Comparison of ENCODE assay signal across 10 cellular contexts in the genomic region with DNA sequence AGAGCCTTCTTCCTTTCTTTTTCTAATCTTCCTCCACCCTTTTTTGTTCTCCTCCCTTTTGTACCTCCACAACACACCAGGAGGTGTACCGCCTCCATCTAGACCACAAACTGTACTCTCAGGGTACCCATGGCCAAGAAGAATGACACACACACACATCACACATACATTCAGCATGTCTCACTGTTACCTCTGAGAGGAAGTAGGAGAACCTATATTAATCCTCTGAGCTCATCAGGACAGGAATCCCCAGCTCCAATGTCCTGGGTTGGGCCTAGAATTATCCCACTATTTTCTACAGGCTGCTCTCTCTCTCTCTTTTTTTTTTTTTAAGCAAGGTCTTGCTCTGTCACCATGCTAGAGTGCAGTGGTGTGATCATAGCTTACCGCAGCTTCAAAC. TPM values are rescaled to one million over a fixed set of nuclear protein-coding genes. Genes with fewer than 3 reads are reported as not detected.
DNase-seq lines count a peak whose midpoint lies in the region; ATAC-seq, FAIRE-seq and TF ChIP-seq lines count a peak whose summit lies in the region.
"Had no signal": no experiment of that assay in that cellular context is flagged by ENCODE, and none has a peak within 500 bp of the region (broad histone marks: within the 10 kb centered on the region; RNA-seq: fewer than 3 reads in every experiment).

No MANE protein-coding gene starts in this region.

- TF ChIP-seq EP300 in gastroesophageal sphincter (IDR thresholded peaks at IDR 0.05) (no peak), HepG2 (IDR thresholded peaks at IDR 0.05; ENCODE audit: low read depth in 2 of 2, low read length in 2 of 2) (no peak), HepG2 (CRISPR knock-in tag; IDR thresholded peaks at IDR 0.05; ENCODE audit: borderline replicate concordance) (no peak)

- CTCF ChIA-PET in HepG2 (lab: Yijun Ruan, JAX; ENCODE audit: low intra/inter-chr PET ratio, low total read pairs), result no interaction called here

- peak overlapping the region; percentile 4 for H3K4me3 Mint-ChIP-seq in T-helper 17 cell

- no peak overlapping the region for H2AFZ ChIP-seq in HepG2 (ENCODE audit: low read length)

- H3K4me2 ChIP-seq in HepG2 (ENCODE audit: low read depth, low read length), result no peak overlapping the region

- 17 to 37% methylated on average over 1 to 2 of the region's 2 CpGs for WGBS in gastroesophageal sphincter (ENCODE audit: low coverage in 1 of 2), 2 donors
- 63% methylated on average over 2 of the region's 2 CpGs for WGBS in HepG2 (ENCODE audit: low lambda C conversion rate)

- H4K20me1 ChIP-seq in HepG2 (ENCODE audit: insufficient read depth, low read length), result no peaks in the 10 kb centered on the region

- no peaks in the 10 kb centered on the region for H3K79me2 ChIP-seq in HepG2 (ENCODE audit: insufficient read depth, low read length)

- H3K4me1 Mint-ChIP-seq in T-helper 17 cell, result peaks cover 64% of the 10 kb centered on the region

- POLR2A ChIA-PET in HepG2 (lab: Yijun Ruan, JAX), result no interaction called here

- H3K4me1 ChIP-seq in gastroesophageal sphincter, result peaks cover 26 to 99% (median 50%) of the 10 kb centered on the region in 3 donors
- no peaks in the 10 kb centered on the region for H3K4me1 ChIP-seq in HepG2 (ENCODE audit: insufficient read depth, low read length)

- H3K27ac Mint-ChIP-seq in T-helper 17 cell, result peak overlapping the region; percentile 70

- DNase-seq in activated CD4-positive, alpha-beta T cell treated with anti-CD3 and anti-CD28 coated beads for 48 hours, result peak; percentile 51
- no peak for DNase-seq in activated CD4-positive, alpha-beta T cell treated with anti-CD3 and anti-CD28 coated beads for 4 hours
- DNase-seq in T-helper 17 cell (no peak), HepG2 (ENCODE audit: low spot score) (no peak), NCI-H82 (lab: John Stamatoyannopoulos, UW) (no peak)
- peak; percentile 33 for DNase-seq in stimulated activated naive CD8-positive, alpha-beta T cell treated with anti-CD3 and anti-CD28 coated beads, Interleukin-15, Interleukin-2, amounts not matched to agents 100 U/mL and 50 U/mL, for 24 hours

- TF ChIP-seq POLR2A in gastroesophageal sphincter (IDR thresholded peaks at IDR 0.05) (no peak), HepG2 (IDR thresholded peaks at IDR 0.05; ENCODE audit: insufficient read depth in 1 of 2, low read depth in 2 of 2, low read length in 2 of 2) (no peak)

- no peak for FAIRE-seq in HepG2 (lab: Jason Lieb, UNC)

- H3K36me3 ChIP-seq in gastroesophageal sphincter (no peaks in the 10 kb centered on the region), HepG2 (replicated peaks in 1 of 2; ENCODE audit: control insufficient read depth in 1 of 2, insufficient read depth in 2 of 2, low read length in 2 of 2) (no peaks in the 10 kb centered on the region)

- H3K36me3 Mint-ChIP-seq in T-helper 17 cell (ENCODE audit: low read depth), result peaks cover 7% of the 10 kb centered on the region

- no peaks in the 10 kb centered on the region for H3K9me3 ChIP-seq in T-helper 17 cell (ENCODE audit: control insufficient read depth, low read length, poor library complexity, severe bottlenecking)
- no peaks in the 10 kb centered on the region for H3K9me3 ChIP-seq in gastroesophageal sphincter
- H3K9me3 ChIP-seq in HepG2 (ENCODE audit: low read length), result no peaks in the 10 kb centered on the region

- BruUV-seq in HepG2 (replicated peaks; lab: Mats Ljungman, UMichigan), result no TSS peak

- H3K27ac ChIP-seq in gastroesophageal sphincter, result peak overlapping the region; percentile 70 to 89 (median 83)
- no peak overlapping the region for H3K27ac ChIP-seq in HepG2 (ENCODE audit: extremely low read length, insufficient read depth, low read length)
- H3K27ac ChIP-seq: C4-2B, SK-N-MC had no signal

- H3K9ac ChIP-seq in HepG2 (ENCODE audit: insufficient read depth, low read depth, low read length), result no peak overlapping the region

- H3K4me3 ChIP-seq in gastroesophageal sphincter (no peak overlapping the region), HepG2 (replicated peaks in 1 of 3; ENCODE audit: insufficient read depth in 1 of 3, low read depth in 2 of 3, low read length in 3 of 3) (no peak overlapping the region)
- H3K4me3 ChIP-seq: SK-N-MC had no signal

- TF ChIP-seq RAD21 in HepG2 (CRISPR knock-in tag; IDR thresholded peaks at IDR 0.05), result no peak

- in situ Hi-C loops in HepG2 (cut with HindIII; ENCODE audit: extremely low pct_ligation_motif_present, low pct_unique_long_range_greater_than_20kb), result no loop called here

- ATAC-seq in T-helper 17 cell (peak; percentile 54), gastroesophageal sphincter (peak; percentile 45), HepG2 (no peak), HG03571 (IDR thresholded peaks at IDR 0.05; ENCODE audit: unreplicated experiment) (no peak)
- ATAC-seq in stimulated activated naive CD8-positive, alpha-beta T cell treated with anti-CD3 and anti-CD28 coated beads, Interleukin-15, Interleukin-2, amounts not matched to agents 100 U/mL and 50 U/mL, for 24 hours, result peak; percentile 90

- intact Hi-C loops in HepG2 (cut with micrococcal nuclease; ENCODE audit: unreplicated experiment), result no loop called here

- TF ChIP-seq CTCF in gastroesophageal sphincter (IDR thresholded peaks at IDR 0.05) (no peak), HepG2 (CRISPR knock-in tag; IDR thresholded peaks at IDR 0.05) (no peak)

- H3K27me3 ChIP-seq in gastroesophageal sphincter (no peaks in the 10 kb centered on the region), HepG2 (ENCODE audit: control insufficient read depth in 1 of 2, insufficient read depth in 2 of 2, low read length in 2 of 2) (no peaks in the 10 kb centered on the region; a peak in 1 of 5 replicates)

- no peaks in the 10 kb centered on the region for H3K27me3 Mint-ChIP-seq in T-helper 17 cell

TF ChIP-seq in HepG2, 621 proteins besides CTCF, POLR2A, EP300 and RAD21:
- TF ChIP-seq NAIF1 (CRISPR knock-in tag; IDR thresholded peaks at IDR 0.05; ENCODE audit: borderline replicate concordance) (no peak), NPAS2 (CRISPR knock-in tag; IDR thresholded peaks at IDR 0.05; ENCODE audit: borderline replicate concordance) (no peak), KLF15 (CRISPR knock-in tag; IDR thresholded peaks at IDR 0.05; ENCODE audit: borderline replicate concordance) (no peak)

RNA-seq across cellular contexts. Expression of a gene that starts 36.7 kb away (rescaled TPM):
- total RNA-seq in T-helper 17 cell (10 to 100 TPM; 92.5 to 99.2 TPM), gastroesophageal sphincter (100 to 1,000 TPM; 211 to 454 (median 257) TPM), HepG2 (2016; rRNA removed; fragmentation: Illumina TruSeq; extraction: Trizol) (6.2 and 12.4 TPM in 2 replicates)
- 1.7 TPM in 2 replicates for total RNA-seq in HepG2 (2016; cell fraction: cytosol; rRNA removed; fragmentation: Illumina TruSeq; extraction: Trizol; ENCODE audit: low read depth)
- total RNA-seq in HepG2 (2016; cell fraction: insoluble cytoplasmic fraction; rRNA removed; fragmentation: Illumina TruSeq; extraction: Trizol), result 6.9 and 11.1 TPM in 2 replicates
- total RNA-seq in HepG2 (2016; cell fraction: membrane; rRNA removed; fragmentation: Illumina TruSeq; extraction: Trizol), result 3.0 and 3.9 TPM in 2 replicates
- total RNA-seq in HepG2 (2016; cell fraction: nucleus; rRNA removed; fragmentation: Illumina TruSeq; extraction: Trizol), result 19.3 and 20.7 TPM in 2 replicates
- polyA plus RNA-seq in HepG2 (2011; rRNA removed), result 9.0 and 9.9 TPM in 2 replicates
- 5.2 and 7.5 TPM in 2 replicates for polyA plus RNA-seq in HepG2 (2011; cell fraction: cytosol; rRNA removed)
- 12.2 and 12.9 TPM in 2 replicates for polyA plus RNA-seq in HepG2 (2011; cell fraction: nucleus; rRNA removed)
- 6.8 and 9.0 TPM in 2 replicates for polyA plus RNA-seq in HepG2 (2012)
- polyA plus RNA-seq in HepG2 (2016; cell fraction: cytosol; fragmentation: Illumina TruSeq; extraction: Trizol; ENCODE audit: low read depth), result 0.69 and 0.76 TPM in 2 replicates
- polyA plus RNA-seq in HepG2 (2016; cell fraction: insoluble cytoplasmic fraction; fragmentation: Illumina TruSeq; extraction: Trizol; ENCODE audit: low read depth), result 3.5 and 4.1 TPM in 2 replicates
- 1.8 and 2.0 TPM in 2 replicates for polyA plus RNA-seq in HepG2 (2016; cell fraction: membrane; fragmentation: Illumina TruSeq; extraction: Trizol; ENCODE audit: low read depth)
- 17.9 and 18.5 TPM in 2 replicates for polyA plus RNA-seq in HepG2 (2016; cell fraction: nucleus; fragmentation: Illumina TruSeq; extraction: Trizol; ENCODE audit: insufficient read depth, low read depth)
- 32.7 and 131 TPM in 2 replicates for polyA minus RNA-seq in HepG2 (2011; rRNA and poly(A)+ RNA removed; ENCODE audit: low replicate concordance)
- polyA minus RNA-seq in HepG2 (2011; cell fraction: cytosol; rRNA and poly(A)+ RNA removed), result 14.0 and 16.7 TPM in 2 replicates
- polyA minus RNA-seq in HepG2 (2011; cell fraction: nucleus; rRNA and poly(A)+ RNA removed), result 14.4 and 22.9 TPM in 2 replicates

Comparison
In these comparisons a context has a peak if more than half of its experiments do, and no peak if none do; other contexts are left out.
1. DNase-seq: peak in activated CD4-positive, alpha-beta T cell treated with anti-CD3 and anti-CD28 coated beads for 48 hours (single experiment) and stimulated activated naive CD8-positive, alpha-beta T cell treated with anti-CD3 and anti-CD28 coated beads, Interleukin-15, Interleukin-2, amounts not matched to agents 100 U/mL and 50 U/mL, for 24 hours (single experiment); none in activated CD4-positive, alpha-beta T cell treated with anti-CD3 and anti-CD28 coated beads for 4 hours (0 of 2), T-helper 17 cell (0 of 3), HepG2 (single experiment) and NCI-H82 (single experiment).
2. ATAC-seq: peak in T-helper 17 cell (single experiment), gastroesophageal sphincter (single experiment) and stimulated activated naive CD8-positive, alpha-beta T cell treated with anti-CD3 and anti-CD28 coated beads, Interleukin-15, Interleukin-2, amounts not matched to agents 100 U/mL and 50 U/mL, for 24 hours (single experiment); none in HepG2 (single experiment) and HG03571 (single experiment).